1 cellular context compared by ENCODE assay signal in the genomic region with DNA sequence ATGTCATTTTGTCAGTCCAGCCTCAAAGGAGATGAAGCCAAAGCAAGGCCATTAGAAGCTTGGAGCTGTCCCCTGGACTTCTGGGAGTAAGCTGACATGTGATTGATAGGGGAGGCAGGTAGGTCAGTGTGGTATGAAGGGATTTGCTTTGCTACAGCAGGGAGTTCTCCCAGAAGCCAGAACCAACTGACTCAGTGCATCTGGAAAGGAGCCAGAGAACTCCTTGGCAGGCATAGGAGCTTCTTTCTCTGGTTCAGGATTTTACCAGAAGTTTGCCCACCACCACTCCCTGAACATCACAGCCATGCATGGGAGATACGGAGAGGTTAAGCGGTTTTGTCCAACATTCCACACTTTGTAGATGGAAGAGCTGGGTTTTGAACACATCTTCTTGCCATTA.
TF ChIP-seq lines count a peak whose summit lies in the region.

No MANE protein-coding gene starts in this region.

TF ChIP-seq in Ishikawa, 13 proteins besides CTCF, POLR2A, EP300 and RAD21 (continued from another document):
- TF ChIP-seq, protein P1, sequence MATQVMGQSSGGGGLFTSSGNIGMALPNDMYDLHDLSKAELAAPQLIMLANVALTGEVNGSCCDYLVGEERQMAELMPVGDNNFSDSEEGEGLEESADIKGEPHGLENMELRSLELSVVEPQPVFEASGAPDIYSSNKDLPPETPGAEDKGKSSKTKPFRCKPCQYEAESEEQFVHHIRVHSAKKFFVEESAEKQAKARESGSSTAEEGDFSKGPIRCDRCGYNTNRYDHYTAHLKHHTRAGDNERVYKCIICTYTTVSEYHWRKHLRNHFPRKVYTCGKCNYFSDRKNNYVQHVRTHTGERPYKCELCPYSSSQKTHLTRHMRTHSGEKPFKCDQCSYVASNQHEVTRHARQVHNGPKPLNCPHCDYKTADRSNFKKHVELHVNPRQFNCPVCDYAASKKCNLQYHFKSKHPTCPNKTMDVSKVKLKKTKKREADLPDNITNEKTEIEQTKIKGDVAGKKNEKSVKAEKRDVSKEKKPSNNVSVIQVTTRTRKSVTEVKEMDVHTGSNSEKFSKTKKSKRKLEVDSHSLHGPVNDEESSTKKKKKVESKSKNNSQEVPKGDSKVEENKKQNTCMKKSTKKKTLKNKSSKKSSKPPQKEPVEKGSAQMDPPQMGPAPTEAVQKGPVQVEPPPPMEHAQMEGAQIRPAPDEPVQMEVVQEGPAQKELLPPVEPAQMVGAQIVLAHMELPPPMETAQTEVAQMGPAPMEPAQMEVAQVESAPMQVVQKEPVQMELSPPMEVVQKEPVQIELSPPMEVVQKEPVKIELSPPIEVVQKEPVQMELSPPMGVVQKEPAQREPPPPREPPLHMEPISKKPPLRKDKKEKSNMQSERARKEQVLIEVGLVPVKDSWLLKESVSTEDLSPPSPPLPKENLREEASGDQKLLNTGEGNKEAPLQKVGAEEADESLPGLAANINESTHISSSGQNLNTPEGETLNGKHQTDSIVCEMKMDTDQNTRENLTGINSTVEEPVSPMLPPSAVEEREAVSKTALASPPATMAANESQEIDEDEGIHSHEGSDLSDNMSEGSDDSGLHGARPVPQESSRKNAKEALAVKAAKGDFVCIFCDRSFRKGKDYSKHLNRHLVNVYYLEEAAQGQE (IDR thresholded peaks at IDR 0.05; ENCODE audit: low read depth): no peak; the same call in 1 of the 2 replicates
- no peak for TF ChIP-seq CREB1 (IDR thresholded peaks at IDR 0.05; ENCODE audit: low read depth)
- TF ChIP-seq, protein P2, sequence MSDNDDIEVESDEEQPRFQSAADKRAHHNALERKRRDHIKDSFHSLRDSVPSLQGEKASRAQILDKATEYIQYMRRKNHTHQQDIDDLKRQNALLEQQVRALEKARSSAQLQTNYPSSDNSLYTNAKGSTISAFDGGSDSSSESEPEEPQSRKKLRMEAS (IDR thresholded peaks at IDR 0.05): peak; percentile 42
